Comparison of ENCODE assay signal across 8 cellular contexts in genomic region chr4:77862478-77863216, GRCh38. TPM values are rescaled to one million over a fixed set of nuclear protein-coding genes. Genes with fewer than 3 reads are reported as not detected.
DNase-seq lines count a peak whose midpoint lies in the region; ATAC-seq and TF ChIP-seq lines count a peak whose summit lies in the region.

Gene MRPL1 (plus strand): TSS chr4:77862830. CDS start chr4:77862849, 19 bp downstream.

- peaks cover 43% of the 10 kb centered on the region for H3K79me2 ChIP-seq in OCI-LY3 (ENCODE audit: low read length)

- ATAC-seq in GM21515 (IDR thresholded peaks at IDR 0.05; ENCODE audit: unreplicated experiment), result peak; percentile 81

- peak within 1 kb of the TSS; percentile 88 for H3K27ac ChIP-seq in OCI-LY3 (ENCODE audit: low read length)

- BruUV-seq in Calu3 (replicated peaks; lab: Mats Ljungman, UMichigan), result no TSS peak

- H3K4me1 Mint-ChIP-seq in Calu3 (ENCODE audit: low read depth, unreplicated experiment) (peaks cover 10% of the 10 kb centered on the region), endothelial cell (ENCODE audit: unreplicated experiment) (peaks cover 20% of the 10 kb centered on the region)

- H4K20me1 ChIP-seq in OCI-LY3 (ENCODE audit: insufficient read depth, low read length), result no peaks in the 10 kb centered on the region

- TF ChIP-seq CTCF in Calu3 (IDR thresholded peaks at IDR 0.05; ENCODE audit: unreplicated experiment) (no peak), OCI-LY3 (IDR thresholded peaks at IDR 0.05; ENCODE audit: low read depth, low read length) (peak; percentile 34; the same call in 1 of the 2 replicates), endothelial cell (IDR thresholded peaks at IDR 0.05; ENCODE audit: unreplicated experiment) (no peak)

- H3K9me3 ChIP-seq in OCI-LY3 (ENCODE audit: insufficient read depth, low read length), result no peaks in the 10 kb centered on the region

- peak within 1 kb of the TSS; percentile 90 for H3K4me3 ChIP-seq in OCI-LY3 (ENCODE audit: low read length)

- H3K36me3 Mint-ChIP-seq in Calu3 (ENCODE audit: insufficient read depth, unreplicated experiment) (peaks cover 33% of the 10 kb centered on the region), endothelial cell (ENCODE audit: low read depth, unreplicated experiment) (peaks cover 11% of the 10 kb centered on the region)

- H3K4me1 ChIP-seq in OCI-LY3 (ENCODE audit: low read length), result peaks cover 17% of the 10 kb centered on the region

- H3K9ac ChIP-seq in OCI-LY3 (ENCODE audit: low read length), result peak within 1 kb of the TSS; percentile 84

- H3K4me3 Mint-ChIP-seq in Calu3 (ENCODE audit: low read depth, unreplicated experiment), result peak within 1 kb of the TSS; percentile 95
- H3K4me3 Mint-ChIP-seq in endothelial cell (ENCODE audit: unreplicated experiment), result peak within 1 kb of the TSS; percentile 98

- CTCF ChIA-PET in Calu3 (lab: Charles Lee), result interaction anchor here (0.6 to 1.2 kb wide), 6 partner anchors 11 to 1845 kb away, joined by 3 read pairs; no protein-coding TSS in a partner anchor

- H2AFZ ChIP-seq in OCI-LY3 (ENCODE audit: low read depth, low read length), result peak within 1 kb of the TSS; percentile 83

- H3K4me2 ChIP-seq in OCI-LY3 (ENCODE audit: low read length), result peak within 1 kb of the TSS; percentile 77

- H3K9me3 Mint-ChIP-seq in Calu3 (ENCODE audit: low read depth, unreplicated experiment) (no peaks in the 10 kb centered on the region), endothelial cell (ENCODE audit: unreplicated experiment) (no peaks in the 10 kb centered on the region)

- intact Hi-C loops in Calu3 (cut with micrococcal nuclease; ENCODE audit: unreplicated experiment), result no loop called here

- DNase-seq in Calu3 (peak; percentile 80), HuH-7 (ENCODE audit: low spot score) (peak; percentile 52), endothelial cell (ENCODE audit: low spot score) (peak; percentile 70), midbrain (lab: John Stamatoyannopoulos, UW) (peak; percentile 93)
- peak; percentile 89 for DNase-seq in activated CD8-positive, alpha-beta memory T cell treated with anti-CD3 and anti-CD28 coated beads, Interleukin-2, amount 50 U/mL, for 48 hours
- DNase-seq in stimulated activated CD8-positive, alpha-beta memory T cell treated with anti-CD3 and anti-CD28 coated beads, Interleukin-2, amount 100 ng/mL, for 1 hour (ENCODE audit: low read depth in 2 of 2), result peak; percentile 73 to 81

- peaks cover 3% of the 10 kb centered on the region for H3K36me3 ChIP-seq in OCI-LY3 (replicated peaks; ENCODE audit: low read depth, low read length)

- H3K27me3 Mint-ChIP-seq in Calu3 (ENCODE audit: unreplicated experiment) (no peaks in the 10 kb centered on the region), endothelial cell (ENCODE audit: unreplicated experiment) (peaks cover 16% of the 10 kb centered on the region)

- no peaks in the 10 kb centered on the region for H3K27me3 ChIP-seq in OCI-LY3 (ENCODE audit: low read depth, low read length)

- peak within 1 kb of the TSS; percentile 98 for H3K27ac Mint-ChIP-seq in Calu3 (ENCODE audit: unreplicated experiment)
- H3K27ac Mint-ChIP-seq in endothelial cell (ENCODE audit: unreplicated experiment), result peak within 1 kb of the TSS; percentile 100

RNA-seq across cellular contexts. Expression of gene MRPL1, which starts in this region (rescaled TPM):
- 24.1 and 29.3 TPM in 2 replicates for total RNA-seq in Calu3 (2022)
- total RNA-seq in endothelial cell (ENCODE audit: unreplicated experiment), result 28.2 TPM

Comparison
In these comparisons a context has a peak if more than half of its experiments do, and no peak if none do; other contexts are left out.
1. Peak in every context shown above with its lines: DNase-seq, ATAC-seq, H3K4me3 ChIP-seq and H3K27ac ChIP-seq.